ENCODE assay signal across 8 cellular contexts in the genomic region with DNA sequence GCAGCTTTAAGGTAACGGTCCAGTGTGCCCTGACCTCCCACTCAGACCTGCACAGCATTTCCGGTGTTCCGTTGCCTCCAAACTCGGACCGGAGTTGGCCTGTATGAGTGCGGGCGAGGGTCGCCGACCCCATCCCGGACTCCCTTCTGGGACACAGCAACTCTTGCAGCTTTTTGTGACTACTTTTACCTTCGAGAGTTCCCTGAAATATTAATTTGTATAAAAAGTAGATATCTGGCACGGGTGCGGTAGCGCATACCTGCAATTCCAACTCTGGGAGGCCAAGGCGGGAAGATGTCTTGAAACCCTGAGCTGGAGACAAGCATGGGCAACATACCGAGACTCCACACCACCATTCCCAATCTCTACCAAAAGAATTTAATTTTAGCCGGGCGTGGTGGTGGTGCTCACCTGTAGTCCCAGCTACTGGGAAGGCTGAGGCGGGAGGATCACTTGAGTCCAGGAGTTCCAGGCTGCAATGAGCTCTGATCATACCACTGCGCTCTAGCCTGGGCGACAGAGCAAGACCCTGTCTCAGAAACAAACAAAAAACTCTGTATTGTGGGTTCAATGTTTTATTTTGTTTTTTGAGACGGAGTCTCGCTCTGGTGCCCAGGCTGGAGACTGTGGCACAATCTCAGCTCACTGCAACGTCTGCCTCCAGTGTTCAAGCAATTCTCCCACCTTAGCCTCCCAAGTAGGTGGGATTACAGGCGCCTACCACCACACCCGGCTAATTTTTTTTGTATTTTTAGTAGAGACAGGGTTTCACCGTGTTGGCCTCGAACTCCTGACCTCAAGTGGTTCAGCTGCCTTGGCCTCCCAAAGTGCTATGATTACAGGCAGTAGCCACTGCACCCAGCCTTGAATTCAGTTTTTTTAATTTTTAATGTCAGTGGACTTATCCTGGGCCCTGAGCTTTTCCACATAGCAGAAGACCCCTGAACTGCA. TPM values are rescaled to one million over a fixed set of nuclear protein-coding genes. Genes with fewer than 3 reads are reported as not detected.
DNase-seq lines count a peak whose midpoint lies in the region; ATAC-seq, FAIRE-seq and TF ChIP-seq lines count a peak whose summit lies in the region.

No MANE protein-coding gene starts in this region.

- no peak overlapping the region for H2AFZ ChIP-seq in GM12878 (ENCODE audit: control insufficient read depth, low read depth, low read length)

- H3K36me3 ChIP-seq in GM12878 (ENCODE audit: control insufficient read depth in 2 of 2, insufficient read depth in 2 of 2, low read length in 1 of 2) (peaks cover 5 to 13% of the 10 kb centered on the region in 2 experiments; a peak in 3 of 4 replicates), mesodermal cell (ENCODE audit: control insufficient read depth, insufficient read depth, low read length) (peaks cover 32% of the 10 kb centered on the region), tibial nerve (peaks cover 0 to 24% (median 7%) of the 10 kb centered on the region in 3 donors)

- POLR2A ChIA-PET in GM12878 (lab: Charles Lee): interaction anchor here (0.5 to 2.6 kb wide), 22 partner anchors 7 to 336 kb away, joined by 3 to 18 read pairs (median 4); a partner anchor contains a TSS

- H3K27ac ChIP-seq in GM12878 (ENCODE audit: control insufficient read depth, insufficient read depth): no peak overlapping the region
- peak overlapping the region; percentile 10 for H3K27ac ChIP-seq in mesodermal cell (ENCODE audit: low read depth, low read length, severe bottlenecking)
- peak overlapping the region in 3 of 4 donors; percentile 96 to 98 (median 98) for H3K27ac ChIP-seq in tibial nerve

- H3K9ac ChIP-seq in GM12878 (ENCODE audit: control insufficient read depth, insufficient read depth, low read length): peak overlapping the region; percentile 83; the same call in 1 of the 2 replicates

- intact Hi-C loops in GM12878 (cut with micrococcal nuclease; ENCODE audit: unreplicated experiment): no loop called here

- H3K36me3 Mint-ChIP-seq in activated T-cell treated with anti-CD3 and anti-CD28 coated beads, Interleukin-2, amount 50 U/mL, for 72 hours (ENCODE audit: insufficient read depth in 2 of 2): peaks cover 10 to 29% of the 10 kb centered on the region in 2 donors

- TF ChIP-seq POLR2A in GM12878 (IDR thresholded peaks at IDR 0.05; ENCODE audit: low read depth, low read length) (no peak), tibial nerve (IDR thresholded peaks at IDR 0.05) (no peak)

- TF ChIP-seq EP300 in GM12878 (IDR thresholded peaks at IDR 0.05; ENCODE audit: borderline replicate concordance in 1 of 2, control insufficient read depth in 1 of 2, low read depth in 2 of 2, low read length in 2 of 2) (no peak), tibial nerve (IDR thresholded peaks at IDR 0.05) (no peak)

- H3K4me2 ChIP-seq in GM12878 (ENCODE audit: control insufficient read depth, insufficient read depth): peak overlapping the region; percentile 56

- no peaks in the 10 kb centered on the region for H3K9me3 Mint-ChIP-seq in activated T-cell treated with anti-CD3 and anti-CD28 coated beads, Interleukin-2, amount 50 U/mL, for 72 hours

- RAD21 ChIA-PET in GM12878 (lab: Charles Lee; ENCODE audit: unreplicated experiment): interaction anchor here (0.8 to 1.0 kb wide), 3 partner anchors 13 to 30 kb away, joined by 3 to 7 read pairs (median 3); no protein-coding TSS in a partner anchor

- peaks cover 27% of the 10 kb centered on the region for H3K4me1 Mint-ChIP-seq in activated T-cell treated with anti-CD3 and anti-CD28 coated beads, Interleukin-2, amount 50 U/mL, for 72 hours (ENCODE audit: low read depth)

- 88% methylated on average over 28 of the region's 28 CpGs for WGBS in GM12878 (ENCODE audit: insufficient coverage, insufficient replicate concordance, low lambda C conversion rate, missing lambda C conversion rate)
- WGBS in mesodermal cell (ENCODE audit: insufficient coverage in 2 of 2), 2 experiments: 92 to 98% methylated on average over 15 to 20 of the region's 28 CpGs
- 89 to 91% methylated on average over 28 of the region's 28 CpGs for WGBS in tibial nerve, 2 donors

- SMC1A ChIA-PET in GM12878 (lab: Charles Lee; ENCODE audit: uncharacterized antibody, unreplicated experiment): interaction anchor here (0.6 to 1.4 kb wide), 4 partner anchors 15 to 122 kb away, joined by 3 to 4 read pairs (median 4); a partner anchor contains a TSS

- H3K9me3 ChIP-seq in GM12878 (replicated peaks; ENCODE audit: control insufficient read depth, insufficient read depth, low read length) (no peaks in the 10 kb centered on the region), mesodermal cell (ENCODE audit: control insufficient read depth, low read length) (no peaks in the 10 kb centered on the region), tibial nerve (no peaks in the 10 kb centered on the region)

- no peak for DNase-seq in activated T-cell treated with anti-CD3 and anti-CD28 coated beads, Interleukin-2, amount 50 U/mL, for 72 hours
- DNase-seq in activated T-cell treated with anti-CD3 and anti-CD28 coated beads for 4 hours: no peak
- DNase-seq in GM12878 (ENCODE audit: low read depth, low spot score): no peak
- no peak for DNase-seq in tibial nerve (ENCODE audit: low spot score in 2 of 2)
- no peak for DNase-seq in iPS-NIHi11 (ENCODE audit: low spot score)
- DNase-seq in DMS153 treated with DMSO at 0.1 percent for 48 hours (lab: John Stamatoyannopoulos, UW; ENCODE audit: unreplicated experiment): no peak

- no peaks in the 10 kb centered on the region for H3K27me3 ChIP-seq in GM12878 (replicated peaks in 1 of 2; ENCODE audit: control insufficient read depth in 2 of 2, insufficient read depth in 2 of 2, low read length in 1 of 2)
- no peaks in the 10 kb centered on the region for H3K27me3 ChIP-seq in tibial nerve

- H3K4me1 ChIP-seq in GM12878 (ENCODE audit: control insufficient read depth, insufficient read depth, low read length): peaks cover 13% of the 10 kb centered on the region
- H3K4me1 ChIP-seq in mesodermal cell (ENCODE audit: control insufficient read depth, insufficient read depth, low read length, poor library complexity, severe bottlenecking): no peaks in the 10 kb centered on the region
- peaks cover 0 to 29% (median 12%) of the 10 kb centered on the region in 4 donors for H3K4me1 ChIP-seq in tibial nerve

- H3K27ac Mint-ChIP-seq in activated T-cell treated with anti-CD3 and anti-CD28 coated beads, Interleukin-2, amount 50 U/mL, for 72 hours: no peak overlapping the region

- peak; percentile 44 for FAIRE-seq in GM12878 (lab: Jason Lieb, UNC)

- TF ChIP-seq RAD21 in GM12878 (IDR thresholded peaks at IDR 0.05; ENCODE audit: insufficient read depth, low read depth, low read length): no peak

- no peaks in the 10 kb centered on the region for H4K20me1 ChIP-seq in GM12878 (ENCODE audit: control insufficient read depth, insufficient read depth)

- CTCF ChIA-PET in GM12878 (lab: Yijun Ruan, JAX): interaction anchor here (0.6 to 2.8 kb wide), 7 partner anchors 13 to 299 kb away, joined by 3 to 13 read pairs (median 3); a partner anchor contains a TSS

- H3K4me3 Mint-ChIP-seq in activated T-cell treated with anti-CD3 and anti-CD28 coated beads, Interleukin-2, amount 50 U/mL, for 72 hours: peak overlapping the region; percentile 50 to 96

- BruUV-seq in GM12878 (replicated peaks; lab: Mats Ljungman, UMichigan): no TSS peak

- no peak for ATAC-seq in activated T-cell treated with anti-CD3 and anti-CD28 coated beads, Interleukin-2, amount 50 U/mL, for 72 hours (replicated peaks in 1 of 2)
- ATAC-seq in GM12878: no peak
- ATAC-seq in GM18861 (IDR thresholded peaks at IDR 0.05; ENCODE audit: unreplicated experiment): no peak

- H3K4me3 ChIP-seq in GM12878 (peak overlapping the region; percentile 56), mesodermal cell (ENCODE audit: extremely low read depth, insufficient read depth, low read length, poor library complexity, severe bottlenecking) (no peak overlapping the region), tibial nerve (peak overlapping the region in 1 of 4 donors; percentile 89)

- H3K27me3 Mint-ChIP-seq in activated T-cell treated with anti-CD3 and anti-CD28 coated beads, Interleukin-2, amount 50 U/mL, for 72 hours (ENCODE audit: low read depth): no peaks in the 10 kb centered on the region

- no peak for TF ChIP-seq CTCF in GM12878 (IDR thresholded peaks at IDR 0.05 in 2 of 3, conservative IDR thresholded peaks at IDR 0.05 in 1 of 3; ENCODE audit: control insufficient read depth in 2 of 3, extremely low read depth in 1 of 3, insufficient read depth in 1 of 3, low read depth in 3 of 3, low read length in 3 of 3)
- TF ChIP-seq CTCF in tibial nerve (IDR thresholded peaks at IDR 0.05): no peak

- H3K79me2 ChIP-seq in GM12878 (ENCODE audit: control insufficient read depth, insufficient read depth, low read length): peaks cover 26% of the 10 kb centered on the region

- in situ Hi-C loops in GM12878 (cut with MboI): no loop called here

RNA-seq across cellular contexts. Expression of a gene that starts 1.1 kb away (rescaled TPM):
- 10 to 100 TPM; 59.0 to 68.8 TPM for total RNA-seq in activated T-cell treated with anti-CD3 and anti-CD28 coated beads, Interleukin-2, amount 50 U/mL, for 72 hours
- total RNA-seq in GM12878 (2013; cell fraction: nucleolus; rRNA removed): 12.0 and 12.4 TPM in 2 replicates
- total RNA-seq in GM12878 (2014; rRNA removed) (51.3 and 55.5 TPM in 2 replicates), GM12878 (2014; rRNA removed; fragmentation: Illumina TruSeq; extraction: Trizol) (14.1 and 19.6 TPM in 2 replicates), GM12878 (2021) (58.1 and 61.0 TPM in 2 replicates), tibial nerve (10 to 100 TPM; 44.3 to 85.8 (median 53.3) TPM)
- polyA plus RNA-seq in GM12878 (2011; ENCODE audit: low read depth): 6.0 TPM
- polyA plus RNA-seq in GM12878 (2011; rRNA removed) (7.9 and 15.2 TPM in 2 replicates), GM12878 (2014; fragmentation: Illumina TruSeq; extraction: Trizol) (0.52 and 5.2 TPM in 2 replicates), GM12878 (2014; fragmentation: Nextera tagmentation; extraction: Ambion mirVana) (1 to 10 TPM; 1.8 to 9.9 TPM), GM12878 (2014; rRNA removed) (62.5 and 70.4 TPM in 2 replicates), GM12878 (2016; fragmentation: Nextera tagmentation; extraction: Ambion mirVana) (10 to 100 TPM in 1 of 2 experiments, 1 to 10 TPM in 1; 4.0 to 56.3 TPM)
- polyA plus RNA-seq in GM12878 (2011; cell fraction: cytosol; rRNA removed): 19.4 and 34.8 TPM in 2 replicates
- 54.8 and 58.1 TPM in 2 replicates for polyA plus RNA-seq in GM12878 (2011; cell fraction: nucleus; rRNA removed)
- 31.2 and 32.0 TPM in 2 replicates for polyA plus RNA-seq in GM12878 (2012)
- 2.0 and 4.9 TPM in 2 replicates for polyA minus RNA-seq in GM12878 (2011; rRNA and poly(A)+ RNA removed)
- 6.9 and 9.5 TPM in 2 replicates for polyA minus RNA-seq in GM12878 (2011; cell fraction: cytosol; rRNA and poly(A)+ RNA removed)
- 5.9 and 9.7 TPM in 2 replicates for polyA minus RNA-seq in GM12878 (2011; cell fraction: nucleus; rRNA and poly(A)+ RNA removed)
- 42.0 TPM for polyA plus RNA-seq in mesodermal cell (2013, experiment 1 of 2)
- 34.5 TPM for polyA plus RNA-seq in mesodermal cell (2013, experiment 2 of 2)

RNA-seq across cellular contexts. Expression of a gene that starts 7.8 kb away (rescaled TPM):
- 10 to 100 TPM; 61.0 to 66.7 TPM for total RNA-seq in activated T-cell treated with anti-CD3 and anti-CD28 coated beads, Interleukin-2, amount 50 U/mL, for 72 hours
- 21.3 and 27.2 TPM in 2 replicates for total RNA-seq in GM12878 (2013; cell fraction: nucleolus; rRNA removed)
- total RNA-seq in GM12878 (2014; rRNA removed) (33.8 and 39.6 TPM in 2 replicates), GM12878 (2014; rRNA removed; fragmentation: Illumina TruSeq; extraction: Trizol) (22.8 and 26.0 TPM in 2 replicates), GM12878 (2021) (46.0 and 48.0 TPM in 2 replicates), tibial nerve (10 to 100 TPM; 39.5 to 50.2 (median 46.6) TPM)
- polyA plus RNA-seq in GM12878 (2011; ENCODE audit: low read depth): 17.6 TPM
- polyA plus RNA-seq in GM12878 (2011; rRNA removed) (9.1 and 16.2 TPM in 2 replicates), GM12878 (2014; fragmentation: Illumina TruSeq; extraction: Trizol) (15.1 and 35.8 TPM in 2 replicates), GM12878 (2014; fragmentation: Nextera tagmentation; extraction: Ambion mirVana) (10 to 100 TPM in 1 of 2 experiments, 1 to 10 TPM in 1; 8.2 to 12.6 TPM), GM12878 (2014; rRNA removed) (32.3 and 42.0 TPM in 2 replicates), GM12878 (2016; fragmentation: Nextera tagmentation; extraction: Ambion mirVana) (10 to 100 TPM; 14.9 to 18.1 TPM)
- polyA plus RNA-seq in GM12878 (2011; cell fraction: cytosol; rRNA removed): 17.2 and 23.4 TPM in 2 replicates
- 33.6 and 46.8 TPM in 2 replicates for polyA plus RNA-seq in GM12878 (2011; cell fraction: nucleus; rRNA removed)
- 31.5 and 32.5 TPM in 2 replicates for polyA plus RNA-seq in GM12878 (2012)
- 23.3 and 38.0 TPM in 2 replicates for polyA minus RNA-seq in GM12878 (2011; rRNA and poly(A)+ RNA removed)
- polyA minus RNA-seq in GM12878 (2011; cell fraction: cytosol; rRNA and poly(A)+ RNA removed): 12.3 and 15.0 TPM in 2 replicates
- 23.2 and 40.4 TPM in 2 replicates for polyA minus RNA-seq in GM12878 (2011; cell fraction: nucleus; rRNA and poly(A)+ RNA removed)
- polyA plus RNA-seq in mesodermal cell (2013, experiment 1 of 2): 26.0 TPM
- 26.0 TPM for polyA plus RNA-seq in mesodermal cell (2013, experiment 2 of 2)

RNA-seq across cellular contexts. Expression of a gene that starts 8.9 kb away (rescaled TPM):
- 1 to 10 TPM; 5.9 to 6.5 TPM for total RNA-seq in activated T-cell treated with anti-CD3 and anti-CD28 coated beads, Interleukin-2, amount 50 U/mL, for 72 hours
- total RNA-seq in GM12878 (2013; cell fraction: nucleolus; rRNA removed): 6.6 and 6.8 TPM in 2 replicates
- total RNA-seq in GM12878 (2014; rRNA removed) (2.5 and 3.8 TPM in 2 replicates), GM12878 (2014; rRNA removed; fragmentation: Illumina TruSeq; extraction: Trizol) (3.8 and 4.4 TPM in 2 replicates), GM12878 (2021) (3.3 and 3.7 TPM in 2 replicates), tibial nerve (1 to 10 TPM; 3.6 to 7.3 (median 4.9) TPM)
- polyA plus RNA-seq in GM12878 (2011; ENCODE audit: low read depth): 4.2 TPM
- polyA plus RNA-seq in GM12878 (2011; rRNA removed) (2.9 and 4.6 TPM in 2 replicates), GM12878 (2014; fragmentation: Illumina TruSeq; extraction: Trizol) (3.9 and 4.3 TPM in 2 replicates), GM12878 (2014; fragmentation: Nextera tagmentation; extraction: Ambion mirVana) (1 to 10 TPM; 1.3 to 2.3 TPM), GM12878 (2014; rRNA removed) (4.4 and 5.1 TPM in 2 replicates), GM12878 (2016; fragmentation: Nextera tagmentation; extraction: Ambion mirVana) (1 to 10 TPM; 3.5 to 3.9 TPM)
- polyA plus RNA-seq in GM12878 (2011; cell fraction: cytosol; rRNA removed): 2.3 and 3.0 TPM in 2 replicates
- 6.2 and 7.2 TPM in 2 replicates for polyA plus RNA-seq in GM12878 (2011; cell fraction: nucleus; rRNA removed)
- 3.7 and 4.0 TPM in 2 replicates for polyA plus RNA-seq in GM12878 (2012)
- 1.5 and 2.0 TPM in 2 replicates for polyA minus RNA-seq in GM12878 (2011; rRNA and poly(A)+ RNA removed)
- polyA minus RNA-seq in GM12878 (2011; cell fraction: cytosol; rRNA and poly(A)+ RNA removed): 1.3 and 2.1 TPM in 2 replicates
- 1.8 and 1.9 TPM in 2 replicates for polyA minus RNA-seq in GM12878 (2011; cell fraction: nucleus; rRNA and poly(A)+ RNA removed)
- polyA plus RNA-seq in mesodermal cell (2013, experiment 1 of 2): 1.00 TPM
- 0.76 TPM for polyA plus RNA-seq in mesodermal cell (2013, experiment 2 of 2)

RNA-seq across cellular contexts. Expression of a gene that starts 26.6 kb away (rescaled TPM):
- total RNA-seq in activated T-cell treated with anti-CD3 and anti-CD28 coated beads, Interleukin-2, amount 50 U/mL, for 72 hours: 1 to 10 TPM; 5.4 to 5.6 TPM
- total RNA-seq in GM12878 (2013; cell fraction: nucleolus; rRNA removed): 4.9 and 5.0 TPM in 2 replicates
- total RNA-seq in GM12878 (2014; rRNA removed) (0.49 and 1.2 TPM in 2 replicates), GM12878 (2014; rRNA removed; fragmentation: Illumina TruSeq; extraction: Trizol) (0.18 and 0.28 TPM in 2 replicates), GM12878 (2021) (1.1 and 1.5 TPM in 2 replicates), tibial nerve (1 to 10 TPM in 3 of 4 donors, not detected in 1; 1.5 to 2.1 (median 1.8) TPM)
- polyA plus RNA-seq in GM12878 (2011; ENCODE audit: low read depth): 0.43 TPM
- polyA plus RNA-seq in GM12878 (2011; rRNA removed) (0.65 and 0.81 TPM in 2 replicates), GM12878 (2014; fragmentation: Illumina TruSeq; extraction: Trizol) (0.56 TPM in 1 of 2 replicates, not detected in the other), GM12878 (2014; fragmentation: Nextera tagmentation; extraction: Ambion mirVana) (under 1 TPM; 0.29 TPM), GM12878 (2014; rRNA removed) (0.78 and 1.2 TPM in 2 replicates), GM12878 (2016; fragmentation: Nextera tagmentation; extraction: Ambion mirVana) (under 1 TPM; 0.60 to 0.71 TPM)
- 0.80 and 1.1 TPM in 2 replicates for polyA plus RNA-seq in GM12878 (2011; cell fraction: cytosol; rRNA removed)
- 4.4 and 5.2 TPM in 2 replicates for polyA plus RNA-seq in GM12878 (2011; cell fraction: nucleus; rRNA removed)
- 1.3 and 1.6 TPM in 2 replicates for polyA plus RNA-seq in GM12878 (2012)
- 0.51 and 2.3 TPM in 2 replicates for polyA minus RNA-seq in GM12878 (2011; rRNA and poly(A)+ RNA removed)
- polyA minus RNA-seq in GM12878 (2011; cell fraction: cytosol; rRNA and poly(A)+ RNA removed): not detected in 2 replicates
- polyA minus RNA-seq in GM12878 (2011; cell fraction: nucleus; rRNA and poly(A)+ RNA removed): 0.85 TPM in 1 of 2 replicates, not detected in the other
- 2.0 TPM for polyA plus RNA-seq in mesodermal cell (2013, experiment 1 of 2)
- polyA plus RNA-seq in mesodermal cell (2013, experiment 2 of 2): 2.2 TPM

RNA-seq across cellular contexts. Expression of a gene that starts 41.6 kb away (rescaled TPM):
- total RNA-seq in activated T-cell treated with anti-CD3 and anti-CD28 coated beads, Interleukin-2, amount 50 U/mL, for 72 hours: 100 to 1,000 TPM in 1 of 2 donors, 10 to 100 TPM in 1; 94.9 to 113 TPM
- 37.8 and 39.1 TPM in 2 replicates for total RNA-seq in GM12878 (2013; cell fraction: nucleolus; rRNA removed)
- 33.2 and 39.9 TPM in 2 replicates for total RNA-seq in GM12878 (2014; rRNA removed)
- total RNA-seq in GM12878 (2014; rRNA removed; fragmentation: Illumina TruSeq; extraction: Trizol): 11.7 and 16.2 TPM in 2 replicates
- 63.7 and 65.7 TPM in 2 replicates for total RNA-seq in GM12878 (2021)
- polyA plus RNA-seq in GM12878 (2011; ENCODE audit: low read depth): 18.1 TPM
- polyA plus RNA-seq in GM12878 (2011; rRNA removed): 7.3 and 13.8 TPM in 2 replicates
- 22.0 and 27.1 TPM in 2 replicates for polyA plus RNA-seq in GM12878 (2011; cell fraction: cytosol; rRNA removed)
- 59.8 and 71.4 TPM in 2 replicates for polyA plus RNA-seq in GM12878 (2011; cell fraction: nucleus; rRNA removed)
- 51.5 and 56.1 TPM in 2 replicates for polyA plus RNA-seq in GM12878 (2012)
- polyA plus RNA-seq in GM12878 (2014; fragmentation: Illumina TruSeq; extraction: Trizol): 8.3 and 13.7 TPM in 2 replicates
- 1 to 10 TPM in 1 of 2 experiments, under 1 TPM in 1; 0.50 to 1.2 TPM for polyA plus RNA-seq in GM12878 (2014; fragmentation: Nextera tagmentation; extraction: Ambion mirVana)
- 47.8 and 55.6 TPM in 2 replicates for polyA plus RNA-seq in GM12878 (2014; rRNA removed)
- polyA plus RNA-seq in GM12878 (2016; fragmentation: Nextera tagmentation; extraction: Ambion mirVana): 10 to 100 TPM; 32.6 to 33.3 TPM
- 8.7 and 22.5 TPM in 2 replicates for polyA minus RNA-seq in GM12878 (2011; rRNA and poly(A)+ RNA removed)
- 21.2 TPM in 2 replicates for polyA minus RNA-seq in GM12878 (2011; cell fraction: cytosol; rRNA and poly(A)+ RNA removed)
- 11.8 and 19.4 TPM in 2 replicates for polyA minus RNA-seq in GM12878 (2011; cell fraction: nucleus; rRNA and poly(A)+ RNA removed)
- polyA plus RNA-seq in mesodermal cell (2013, experiment 1 of 2): 57.9 TPM
- polyA plus RNA-seq in mesodermal cell (2013, experiment 2 of 2): 45.5 TPM
- 100 to 1,000 TPM; 154 to 224 (median 188) TPM for total RNA-seq in tibial nerve
